In the genomic region with DNA sequence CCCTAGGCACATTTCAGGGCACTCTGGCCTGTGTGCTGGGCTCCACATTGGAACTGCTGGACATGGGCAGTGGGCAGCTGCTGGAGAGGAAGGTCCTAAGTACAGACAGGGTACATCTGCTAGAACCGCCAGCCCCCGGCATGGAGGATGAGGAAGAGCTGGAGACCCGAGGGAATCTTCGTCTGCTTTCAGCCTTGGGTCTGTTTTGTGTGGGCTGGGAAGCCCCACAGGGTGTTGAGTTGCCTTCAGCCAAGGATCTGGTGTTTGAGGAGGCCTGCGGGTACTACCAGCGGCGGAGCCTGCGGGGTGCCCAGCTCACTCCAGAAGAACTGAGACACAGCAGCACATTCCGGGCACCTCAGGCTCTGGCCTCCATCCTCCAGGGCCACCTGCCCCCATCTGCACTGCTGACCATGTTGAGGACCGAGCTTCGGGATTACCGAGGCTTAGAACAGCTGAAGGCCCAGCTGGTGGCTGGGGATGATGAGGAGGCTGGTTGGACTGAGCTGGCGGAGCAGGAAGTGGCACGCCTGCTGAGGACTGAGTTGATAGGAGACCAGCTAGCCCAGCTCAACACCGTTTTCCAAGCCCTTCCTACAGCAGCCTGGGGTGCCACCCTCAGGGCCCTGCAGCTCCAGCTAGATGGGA, we compare ENCODE assay signal across 9 cellular contexts. TPM values are rescaled to one million over a fixed set of nuclear protein-coding genes. Genes with fewer than 3 reads are reported as not detected.
DNase-seq lines count a peak whose midpoint lies in the region; ATAC-seq and TF ChIP-seq lines count a peak whose summit lies in the region.
"Had no signal": no experiment of that assay in that cellular context is flagged by ENCODE, and none has a peak within 500 bp of the region (broad histone marks: within the 10 kb centered on the region; RNA-seq: fewer than 3 reads in every experiment).

No MANE protein-coding gene starts in this region.

- TF ChIP-seq CTCF in WI38 (IDR thresholded peaks at IDR 0.05; ENCODE audit: low read depth, low read length): no peak

- peaks cover 33% of the 10 kb centered on the region for H3K4me1 ChIP-seq in stomach smooth muscle (ENCODE audit: control insufficient read depth, insufficient read depth, low read length)

- no peaks in the 10 kb centered on the region for H3K9me3 ChIP-seq in stomach smooth muscle (ENCODE audit: control insufficient read depth in 2 of 2, low read length in 2 of 2)

- H3K27ac Mint-ChIP-seq in activated CD4-positive, alpha-beta T cell treated with anti-CD3 and anti-CD28 coated beads for 36 hours: peak overlapping the region; percentile 85
- peak overlapping the region; percentile 70 to 93 (median 84) for H3K27ac Mint-ChIP-seq in immature natural killer cell

- H3K27me3 Mint-ChIP-seq in activated CD4-positive, alpha-beta T cell treated with anti-CD3 and anti-CD28 coated beads for 36 hours: no peaks in the 10 kb centered on the region
- H3K27me3 Mint-ChIP-seq in immature natural killer cell (ENCODE audit: low read depth in 3 of 3): peaks cover 3 to 7% (median 3%) of the 10 kb centered on the region in 3 donors

- peak overlapping the region; percentile 84 for H3K27ac ChIP-seq in stomach smooth muscle (ENCODE audit: low read length)

- DNase-seq in activated CD4-positive, alpha-beta T cell treated with anti-CD3 and anti-CD28 coated beads for 36 hours: no peak
- DNase-seq in activated CD4-positive, alpha-beta T cell treated with anti-CD3 and anti-CD28 coated beads for 1 hour: no peak
- DNase-seq in immature natural killer cell (no peak), NCI-H187 treated with DMSO at 0.1 percent for 48 hours (lab: John Stamatoyannopoulos, UW) (no peak)
- no peak for DNase-seq in stimulated activated CD4-positive, alpha-beta T cell treated with anti-CD3 and anti-CD28 coated beads, Interleukin-2, amount 100 ng/mL, for 24 hours
- DNase-seq: NCI-H1092 had no signal

- H3K4me3 Mint-ChIP-seq in activated CD4-positive, alpha-beta T cell treated with anti-CD3 and anti-CD28 coated beads for 36 hours: peak overlapping the region; percentile 79
- H3K4me3 Mint-ChIP-seq in immature natural killer cell: peak overlapping the region; percentile 82 to 91 (median 85)

- no peaks in the 10 kb centered on the region for H3K36me3 Mint-ChIP-seq in activated CD4-positive, alpha-beta T cell treated with anti-CD3 and anti-CD28 coated beads for 36 hours (ENCODE audit: low read depth)
- H3K36me3 Mint-ChIP-seq in immature natural killer cell: no peaks in the 10 kb centered on the region

- no peak for ATAC-seq in activated CD4-positive, alpha-beta T cell treated with anti-CD3 and anti-CD28 coated beads for 36 hours
- ATAC-seq in GM18517 (IDR thresholded peaks at IDR 0.05; ENCODE audit: unreplicated experiment): no peak

- H3K4me1 Mint-ChIP-seq in activated CD4-positive, alpha-beta T cell treated with anti-CD3 and anti-CD28 coated beads for 36 hours: peaks cover 22% of the 10 kb centered on the region
- H3K4me1 Mint-ChIP-seq in immature natural killer cell: peaks cover 24 to 41% of the 10 kb centered on the region in 2 donors

- CTCF ChIA-PET in activated CD4-positive, alpha-beta T cell treated with anti-CD3 and anti-CD28 coated beads for 36 hours (lab: Charles Lee): interaction anchor here (0.7 to 2.2 kb wide), 4 partner anchors 9 to 226 kb away, joined by 3 to 9 read pairs (median 5); no protein-coding TSS in a partner anchor

- peak overlapping the region; percentile 87 for H3K9ac ChIP-seq in stomach smooth muscle (ENCODE audit: low read length in 2 of 2)

- POLR2A ChIA-PET in activated CD4-positive, alpha-beta T cell treated with anti-CD3 and anti-CD28 coated beads for 36 hours (lab: Charles Lee): interaction anchor here (0.6 to 2.2 kb wide), 2 partner anchors 14 to 247 kb away, joined by 3 to 9 read pairs; no protein-coding TSS in a partner anchor

- intact Hi-C loops in activated CD4-positive, alpha-beta T cell treated with anti-CD3 and anti-CD28 coated beads for 36 hours (cut with DNase I, micrococcal nuclease): loop anchor here in 1 of 2 experiments (5.0 kb wide), 1 partner anchor 374 kb away; no protein-coding TSS in a partner anchor

- H3K9me3 Mint-ChIP-seq in activated CD4-positive, alpha-beta T cell treated with anti-CD3 and anti-CD28 coated beads for 36 hours (ENCODE audit: low read depth): no peaks in the 10 kb centered on the region
- no peaks in the 10 kb centered on the region for H3K9me3 Mint-ChIP-seq in immature natural killer cell

- no peaks in the 10 kb centered on the region for H3K27me3 ChIP-seq in stomach smooth muscle (ENCODE audit: control insufficient read depth in 1 of 2, insufficient read depth in 2 of 2, low read length in 2 of 2)

- peaks cover 3 to 13% of the 10 kb centered on the region in 2 donors for H3K36me3 ChIP-seq in stomach smooth muscle (ENCODE audit: control insufficient read depth in 2 of 2, insufficient read depth in 2 of 2, low read length in 2 of 2)

- H3K4me3 ChIP-seq in WI38 (ENCODE audit: low read depth, low read length) (peak overlapping the region; percentile 83), stomach smooth muscle (ENCODE audit: low read length in 2 of 2) (peak overlapping the region; percentile 84 to 86)

RNA-seq across cellular contexts. Expression of a gene that starts 1.4 kb away (rescaled TPM):
- 10 to 100 TPM; 12.9 to 18.9 TPM for total RNA-seq in activated CD4-positive, alpha-beta T cell treated with anti-CD3 and anti-CD28 coated beads for 36 hours
- 10 to 100 TPM; 33.3 to 38.4 (median 34.0) TPM for polyA plus RNA-seq in immature natural killer cell

RNA-seq across cellular contexts. Expression of a gene that starts 10.6 kb away (rescaled TPM):
- 10 to 100 TPM; 16.0 to 21.0 TPM for total RNA-seq in activated CD4-positive, alpha-beta T cell treated with anti-CD3 and anti-CD28 coated beads for 36 hours
- polyA plus RNA-seq in immature natural killer cell: 10 to 100 TPM; 14.4 to 19.8 (median 17.5) TPM

RNA-seq across cellular contexts. Expression of a gene that starts 53.6 kb away (rescaled TPM):
- 10 to 100 TPM; 69.6 to 86.7 TPM for total RNA-seq in activated CD4-positive, alpha-beta T cell treated with anti-CD3 and anti-CD28 coated beads for 36 hours
- polyA plus RNA-seq in immature natural killer cell: 10 to 100 TPM in 2 of 3 donors, 1 to 10 TPM in 1; 5.5 to 24.8 (median 24.2) TPM
